Comparison of ENCODE assay signal across 8 cellular contexts in genomic region chr13:50078512-50079277, GRCh38.
A peak's percentile ranks its signal among the peaks of the same experiment; 100 is the strongest.
DNase-seq lines count a peak whose midpoint lies in the region; ATAC-seq, FAIRE-seq and TF ChIP-seq lines count a peak whose summit lies in the region.

No MANE protein-coding gene starts in this region.

- peak overlapping the region; percentile 97 for H3K4me3 ChIP-seq in CD8-positive, alpha-beta memory T cell (ENCODE audit: low read length)
- H3K4me3 ChIP-seq in Loucy (ENCODE audit: low read length, poor library complexity, severe bottlenecking) (peak overlapping the region; percentile 87), cardiac fibroblast (replicated peaks in 1 of 2; ENCODE audit: low read depth in 2 of 2, low read length in 2 of 2) (peak overlapping the region; percentile 1 to 94), osteoblast (ENCODE audit: insufficient read depth, low read length) (peak overlapping the region; percentile 85)

- no peak for ATAC-seq in HG02759 (IDR thresholded peaks at IDR 0.05; ENCODE audit: unreplicated experiment)
- ATAC-seq in HG03565 (IDR thresholded peaks at IDR 0.05; ENCODE audit: unreplicated experiment): no peak

- H4K20me1 ChIP-seq in Loucy (ENCODE audit: insufficient read depth, low read length, poor library complexity, severe bottlenecking) (peaks cover 83% of the 10 kb centered on the region), osteoblast (ENCODE audit: insufficient read depth, low read length) (peaks cover 2% of the 10 kb centered on the region)

- peaks cover 6% of the 10 kb centered on the region for H3F3A ChIP-seq in Loucy (ENCODE audit: low read depth)

- H3K9me3 ChIP-seq in CD8-positive, alpha-beta memory T cell (ENCODE audit: low read length): no peaks in the 10 kb centered on the region
- H3K9me3 ChIP-seq in Loucy (ENCODE audit: insufficient read depth, low read depth, low read length) (no peaks in the 10 kb centered on the region), osteoblast (ENCODE audit: low read depth, low read length) (no peaks in the 10 kb centered on the region)

- H3K27me3 Mint-ChIP-seq in CD8-positive, alpha-beta memory T cell: peaks cover 10 to 16% of the 10 kb centered on the region in 2 donors

- peaks cover 0 to 5% (median 0%) of the 10 kb centered on the region in 5 donors for H3K9me3 Mint-ChIP-seq in CD8-positive, alpha-beta memory T cell

- H3K9me2 ChIP-seq in Loucy (replicated peaks; ENCODE audit: low read depth, low read length): no peaks in the 10 kb centered on the region

- H3K79me2 ChIP-seq in Loucy (ENCODE audit: insufficient read depth, low read length) (peaks cover 97% of the 10 kb centered on the region), osteoblast (ENCODE audit: insufficient read depth, low read length) (peaks cover 95% of the 10 kb centered on the region)

- H3K4me1 Mint-ChIP-seq in CD8-positive, alpha-beta memory T cell: peaks cover 49 to 65% (median 61%) of the 10 kb centered on the region in 3 donors

- TF ChIP-seq CTCF in Loucy (conservative IDR thresholded peaks at IDR 0.05; ENCODE audit: low read length): no peak
- TF ChIP-seq CTCF in cardiac fibroblast (IDR thresholded peaks at IDR 0.05; ENCODE audit: low read depth, low read length): no peak
- no peak for TF ChIP-seq CTCF in osteoblast (IDR thresholded peaks at IDR 0.05; ENCODE audit: extremely low read depth, low read depth, low read length)

- H2AFZ ChIP-seq in Loucy (ENCODE audit: low read length) (no peak overlapping the region), osteoblast (ENCODE audit: low read length) (no peak overlapping the region)

- no peaks in the 10 kb centered on the region for H3K27me3 ChIP-seq in CD8-positive, alpha-beta memory T cell (ENCODE audit: insufficient read depth, low read length, poor library complexity, severe bottlenecking)
- H3K27me3 ChIP-seq in Loucy (ENCODE audit: insufficient read depth, low read length, poor library complexity, severe bottlenecking): peaks cover 19% of the 10 kb centered on the region
- H3K27me3 ChIP-seq in osteoblast (ENCODE audit: insufficient read depth, low read length): no peaks in the 10 kb centered on the region

- POLR2A ChIA-PET in CD8-positive, alpha-beta memory T cell (lab: Charles Lee): interaction anchor here (0.9 to 1.3 kb wide), 2 partner anchors 46 to 81 kb away, joined by 4 to 8 read pairs; no protein-coding TSS in a partner anchor

- CTCF ChIA-PET in CD8-positive, alpha-beta memory T cell (lab: Charles Lee): interaction anchor here (2.1 to 7.9 kb wide), 3 partner anchors 49 to 833 kb away, joined by 7 to 133 read pairs (median 50); partner anchors contain the start of gene TRIM13

- H3K36me3 Mint-ChIP-seq in CD8-positive, alpha-beta memory T cell: peaks cover 0 to 22% (median 0%) of the 10 kb centered on the region in 3 donors

- peak overlapping the region; percentile 77 for H3K27ac ChIP-seq in CD8-positive, alpha-beta memory T cell (ENCODE audit: low read depth, low read length)
- H3K27ac ChIP-seq in osteoblast (ENCODE audit: low read depth, low read length): peak overlapping the region; percentile 89

- H3K27ac Mint-ChIP-seq in CD8-positive, alpha-beta memory T cell: peak overlapping the region in 6 of 8 donors; percentile 5 to 96 (median 55)

- H3K9ac ChIP-seq in Loucy (ENCODE audit: low read depth, low read length, poor library complexity, severe bottlenecking): peak overlapping the region; percentile 98

- H3K4me3 Mint-ChIP-seq in CD8-positive, alpha-beta memory T cell: peak overlapping the region; percentile 27 to 100 (median 95)

- H3K4me2 ChIP-seq in Loucy (ENCODE audit: low read depth, low read length, poor library complexity, severe bottlenecking): peak overlapping the region; percentile 81
- H3K4me2 ChIP-seq in osteoblast (ENCODE audit: insufficient read depth, low read length): peak overlapping the region; percentile 88

- FAIRE-seq in urothelium cell line (lab: Jason Lieb, UNC): no peak

- H3K36me3 ChIP-seq in CD8-positive, alpha-beta memory T cell (ENCODE audit: insufficient read depth, low read length): no peaks in the 10 kb centered on the region
- H3K36me3 ChIP-seq in Loucy (ENCODE audit: insufficient read depth, low read length) (peaks cover 18% of the 10 kb centered on the region; the same call in 1 of the 2 replicates), osteoblast (ENCODE audit: insufficient read depth, low read length) (no peaks in the 10 kb centered on the region)

- no peak for DNase-seq in CD8-positive, alpha-beta memory T cell
- DNase-seq in cardiac fibroblast (ENCODE audit: low read depth in 2 of 2) (no peak), osteoblast (ENCODE audit: insufficient read length, low spot score, missing footprints) (no peak), urothelium cell line (ENCODE audit: low spot score) (no peak), NOMO-1 treated with DMSO at 0.1 percent for 48 hours (lab: John Stamatoyannopoulos, UW; ENCODE audit: unreplicated experiment) (no peak)

- H3K4me1 ChIP-seq in CD8-positive, alpha-beta memory T cell (ENCODE audit: insufficient read depth, low read length): peaks cover 11% of the 10 kb centered on the region
- H3K4me1 ChIP-seq in Loucy (ENCODE audit: insufficient read depth, low read length, poor library complexity, severe bottlenecking) (peaks cover 48% of the 10 kb centered on the region), osteoblast (ENCODE audit: insufficient read depth, low read length) (peaks cover 49% of the 10 kb centered on the region)
